ENCODE assay signal across 1 cellular context in the genomic region with DNA sequence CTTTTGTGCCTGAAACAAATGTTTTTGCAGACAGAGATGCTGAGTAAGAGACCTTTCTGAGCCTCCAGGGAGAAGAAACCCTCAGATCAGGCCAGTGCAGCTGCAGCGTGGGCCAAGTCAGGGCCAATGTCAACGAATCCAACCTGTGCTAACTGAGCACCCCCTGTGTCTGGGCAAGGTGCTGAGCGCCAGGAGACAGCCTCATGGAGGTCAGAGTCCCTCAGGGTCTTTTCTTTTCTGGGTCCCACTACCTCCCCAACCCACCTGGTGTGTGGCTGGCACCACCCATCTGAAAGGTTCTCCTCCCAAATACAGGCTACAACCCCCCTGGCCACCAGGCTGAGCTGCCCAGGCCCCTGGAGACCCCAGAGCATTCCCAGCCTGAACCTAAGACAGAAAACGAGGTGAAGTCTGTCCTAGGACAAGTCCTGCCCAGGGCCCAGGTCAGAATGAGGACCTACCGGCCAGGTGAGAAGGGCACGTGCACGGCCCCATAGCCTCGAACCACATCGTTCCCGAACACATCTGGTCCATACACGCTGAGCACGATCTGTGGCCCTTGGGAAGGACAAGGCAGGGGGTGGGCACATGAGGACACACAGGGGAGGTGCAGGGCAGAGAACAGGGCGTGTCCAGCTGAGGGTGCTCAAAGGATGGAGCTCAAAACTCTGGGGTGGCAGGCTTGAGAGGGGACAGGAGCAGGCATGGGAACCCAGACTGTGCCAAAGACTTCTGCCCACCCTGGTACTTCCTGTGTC.
TF ChIP-seq lines count a peak whose summit lies in the region.

No MANE protein-coding gene starts in this region.

TF ChIP-seq in H1, 55 proteins besides CTCF, POLR2A, EP300 and RAD21:
- TF ChIP-seq CHD2 (IDR thresholded peaks at IDR 0.05; ENCODE audit: low read length): no peak
- no peak for TF ChIP-seq TBP (IDR thresholded peaks at IDR 0.05; ENCODE audit: low read depth, low read length)
- no peak for TF ChIP-seq TCF12 (IDR thresholded peaks at IDR 0.05; ENCODE audit: low read depth, low read length)
TF ChIP-seq in H1: peak in this region for 0.
